ENCODE assay signal across 8 cellular contexts in genomic region chr20:61292391-61292790, GRCh38. TPM values are rescaled to one million over a fixed set of nuclear protein-coding genes. Genes with fewer than 3 reads are reported as not detected.
"Had no signal": no experiment of that assay in that cellular context is flagged by ENCODE, and none has a peak within 500 bp of the region (broad histone marks: within the 10 kb centered on the region; RNA-seq: fewer than 3 reads in every experiment).

No MANE protein-coding gene starts in this region.

- H3K4me2 ChIP-seq: GM23338 had no signal

- H3K9me3 Mint-ChIP-seq: GM23338 had no signal

- H3K4me3 Mint-ChIP-seq: GM23338, HFFc6 had no signal

- H3K27ac Mint-ChIP-seq: GM23338, HFFc6 had no signal

- H3K4me1 ChIP-seq: HAP-1 had no signal

- DNase-seq: HFFc6, IMR-90, KG1 had no signal

- H3K36me3 ChIP-seq: HAP-1 had no signal

- H3K4me3 ChIP-seq: GM23338, HAP-1, K562 had no signal

- ATAC-seq: GM23338, HCT116, K562 had no signal

- H2AFZ ChIP-seq: GM23338 had no signal

RNA-seq across cellular contexts. Expression of gene CDH4, which starts 40.3 kb away (rescaled TPM):
- total RNA-seq: HT-29, K562 had no signal
